1 cellular context compared by ENCODE assay signal in genomic region chr6:167137881-167138280, GRCh38.
TF ChIP-seq lines count a peak whose summit lies in the region.

No MANE protein-coding gene starts in this region.

TF ChIP-seq in HepG2, 621 proteins besides CTCF, POLR2A, EP300 and RAD21:
- TF ChIP-seq CREB1 (IDR thresholded peaks at IDR 0.05): no peak
- no peak for TF ChIP-seq CREB1 (CRISPR knock-in tag; IDR thresholded peaks at IDR 0.05)
- TF ChIP-seq MTF2 (CRISPR knock-in tag; IDR thresholded peaks at IDR 0.05; ENCODE audit: borderline replicate concordance): no peak
- TF ChIP-seq TGIF2 (CRISPR knock-in tag; IDR thresholded peaks at IDR 0.05): no peak
- no peak for TF ChIP-seq ZFAT (CRISPR knock-in tag; conservative IDR thresholded peaks at IDR 0.05)
- TF ChIP-seq GTF3A (CRISPR knock-in tag; conservative IDR thresholded peaks at IDR 0.05): no peak
- TF ChIP-seq NONO (IDR thresholded peaks at IDR 0.05): no peak
- no peak for TF ChIP-seq NONO (CRISPR knock-in tag; conservative IDR thresholded peaks at IDR 0.05)
- TF ChIP-seq ZNF24 (IDR thresholded peaks at IDR 0.05): no peak
- no peak for TF ChIP-seq MAZ (IDR thresholded peaks at IDR 0.05; ENCODE audit: borderline replicate concordance, low read depth, low read length)
- no peak for TF ChIP-seq MAZ (CRISPR knock-in tag; IDR thresholded peaks at IDR 0.05; ENCODE audit: low read depth)
- TF ChIP-seq, protein P1, sequence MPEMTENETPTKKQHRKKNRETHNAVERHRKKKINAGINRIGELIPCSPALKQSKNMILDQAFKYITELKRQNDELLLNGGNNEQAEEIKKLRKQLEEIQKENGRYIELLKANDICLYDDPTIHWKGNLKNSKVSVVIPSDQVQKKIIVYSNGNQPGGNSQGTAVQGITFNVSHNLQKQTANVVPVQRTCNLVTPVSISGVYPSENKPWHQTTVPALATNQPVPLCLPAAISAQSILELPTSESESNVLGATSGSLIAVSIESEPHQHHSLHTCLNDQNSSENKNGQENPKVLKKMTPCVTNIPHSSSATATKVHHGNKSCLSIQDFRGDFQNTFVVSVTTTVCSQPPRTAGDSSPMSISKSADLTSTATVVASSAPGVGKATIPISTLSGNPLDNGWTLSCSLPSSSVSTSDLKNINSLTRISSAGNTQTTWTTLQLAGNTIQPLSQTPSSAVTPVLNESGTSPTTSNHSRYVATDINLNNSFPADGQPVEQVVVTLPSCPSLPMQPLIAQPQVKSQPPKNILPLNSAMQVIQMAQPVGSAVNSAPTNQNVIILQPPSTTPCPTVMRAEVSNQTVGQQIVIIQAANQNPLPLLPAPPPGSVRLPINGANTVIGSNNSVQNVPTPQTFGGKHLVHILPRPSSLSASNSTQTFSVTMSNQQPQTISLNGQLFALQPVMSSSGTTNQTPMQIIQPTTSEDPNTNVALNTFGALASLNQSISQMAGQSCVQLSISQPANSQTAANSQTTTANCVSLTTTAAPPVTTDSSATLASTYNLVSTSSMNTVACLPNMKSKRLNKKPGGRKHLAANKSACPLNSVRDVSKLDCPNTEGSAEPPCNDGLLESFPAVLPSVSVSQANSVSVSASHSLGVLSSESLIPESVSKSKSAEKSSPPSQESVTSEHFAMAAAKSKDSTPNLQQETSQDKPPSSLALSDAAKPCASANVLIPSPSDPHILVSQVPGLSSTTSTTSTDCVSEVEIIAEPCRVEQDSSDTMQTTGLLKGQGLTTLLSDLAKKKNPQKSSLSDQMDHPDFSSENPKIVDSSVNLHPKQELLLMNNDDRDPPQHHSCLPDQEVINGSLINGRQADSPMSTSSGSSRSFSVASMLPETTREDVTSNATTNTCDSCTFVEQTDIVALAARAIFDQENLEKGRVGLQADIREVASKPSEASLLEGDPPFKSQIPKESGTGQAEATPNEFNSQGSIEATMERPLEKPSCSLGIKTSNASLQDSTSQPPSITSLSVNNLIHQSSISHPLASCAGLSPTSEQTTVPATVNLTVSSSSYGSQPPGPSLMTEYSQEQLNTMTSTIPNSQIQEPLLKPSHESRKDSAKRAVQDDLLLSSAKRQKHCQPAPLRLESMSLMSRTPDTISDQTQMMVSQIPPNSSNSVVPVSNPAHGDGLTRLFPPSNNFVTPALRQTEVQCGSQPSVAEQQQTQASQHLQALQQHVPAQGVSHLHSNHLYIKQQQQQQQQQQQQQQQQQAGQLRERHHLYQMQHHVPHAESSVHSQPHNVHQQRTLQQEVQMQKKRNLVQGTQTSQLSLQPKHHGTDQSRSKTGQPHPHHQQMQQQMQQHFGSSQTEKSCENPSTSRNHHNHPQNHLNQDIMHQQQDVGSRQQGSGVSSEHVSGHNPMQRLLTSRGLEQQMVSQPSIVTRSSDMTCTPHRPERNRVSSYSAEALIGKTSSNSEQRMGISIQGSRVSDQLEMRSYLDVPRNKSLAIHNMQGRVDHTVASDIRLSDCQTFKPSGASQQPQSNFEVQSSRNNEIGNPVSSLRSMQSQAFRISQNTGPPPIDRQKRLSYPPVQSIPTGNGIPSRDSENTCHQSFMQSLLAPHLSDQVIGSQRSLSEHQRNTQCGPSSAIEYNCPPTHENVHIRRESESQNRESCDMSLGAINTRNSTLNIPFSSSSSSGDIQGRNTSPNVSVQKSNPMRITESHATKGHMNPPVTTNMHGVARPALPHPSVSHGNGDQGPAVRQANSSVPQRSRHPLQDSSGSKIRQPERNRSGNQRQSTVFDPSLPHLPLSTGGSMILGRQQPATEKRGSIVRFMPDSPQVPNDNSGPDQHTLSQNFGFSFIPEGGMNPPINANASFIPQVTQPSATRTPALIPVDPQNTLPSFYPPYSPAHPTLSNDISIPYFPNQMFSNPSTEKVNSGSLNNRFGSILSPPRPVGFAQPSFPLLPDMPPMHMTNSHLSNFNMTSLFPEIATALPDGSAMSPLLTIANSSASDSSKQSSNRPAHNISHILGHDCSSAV (CRISPR knock-in tag; IDR thresholded peaks at IDR 0.05; ENCODE audit: borderline replicate concordance): no peak
- TF ChIP-seq PITX1 (CRISPR knock-in tag; IDR thresholded peaks at IDR 0.05): no peak
- TF ChIP-seq, protein P2, sequence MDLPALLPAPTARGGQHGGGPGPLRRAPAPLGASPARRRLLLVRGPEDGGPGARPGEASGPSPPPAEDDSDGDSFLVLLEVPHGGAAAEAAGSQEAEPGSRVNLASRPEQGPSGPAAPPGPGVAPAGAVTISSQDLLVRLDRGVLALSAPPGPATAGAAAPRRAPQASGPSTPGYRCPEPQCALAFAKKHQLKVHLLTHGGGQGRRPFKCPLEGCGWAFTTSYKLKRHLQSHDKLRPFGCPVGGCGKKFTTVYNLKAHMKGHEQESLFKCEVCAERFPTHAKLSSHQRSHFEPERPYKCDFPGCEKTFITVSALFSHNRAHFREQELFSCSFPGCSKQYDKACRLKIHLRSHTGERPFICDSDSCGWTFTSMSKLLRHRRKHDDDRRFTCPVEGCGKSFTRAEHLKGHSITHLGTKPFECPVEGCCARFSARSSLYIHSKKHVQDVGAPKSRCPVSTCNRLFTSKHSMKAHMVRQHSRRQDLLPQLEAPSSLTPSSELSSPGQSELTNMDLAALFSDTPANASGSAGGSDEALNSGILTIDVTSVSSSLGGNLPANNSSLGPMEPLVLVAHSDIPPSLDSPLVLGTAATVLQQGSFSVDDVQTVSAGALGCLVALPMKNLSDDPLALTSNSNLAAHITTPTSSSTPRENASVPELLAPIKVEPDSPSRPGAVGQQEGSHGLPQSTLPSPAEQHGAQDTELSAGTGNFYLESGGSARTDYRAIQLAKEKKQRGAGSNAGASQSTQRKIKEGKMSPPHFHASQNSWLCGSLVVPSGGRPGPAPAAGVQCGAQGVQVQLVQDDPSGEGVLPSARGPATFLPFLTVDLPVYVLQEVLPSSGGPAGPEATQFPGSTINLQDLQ (CRISPR knock-in tag; IDR thresholded peaks at IDR 0.05): no peak
- TF ChIP-seq GLMP (CRISPR knock-in tag; IDR thresholded peaks at IDR 0.05; ENCODE audit: borderline replicate concordance): no peak
- TF ChIP-seq MEIS1 (CRISPR knock-in tag; IDR thresholded peaks at IDR 0.05; ENCODE audit: borderline replicate concordance): no peak
- TF ChIP-seq NCOR1 (IDR thresholded peaks at IDR 0.05; ENCODE audit: borderline replicate concordance, low read length): no peak
- TF ChIP-seq ZNF207 (IDR thresholded peaks at IDR 0.05; ENCODE audit: borderline replicate concordance): no peak
- TF ChIP-seq ISX (CRISPR knock-in tag; conservative IDR thresholded peaks at IDR 0.05): no peak
- TF ChIP-seq CREM (IDR thresholded peaks at IDR 0.05): no peak
- TF ChIP-seq CREM (CRISPR knock-in tag; IDR thresholded peaks at IDR 0.05): no peak
- no peak for TF ChIP-seq PREB (CRISPR knock-in tag; IDR thresholded peaks at IDR 0.05)
